In the genomic region with DNA sequence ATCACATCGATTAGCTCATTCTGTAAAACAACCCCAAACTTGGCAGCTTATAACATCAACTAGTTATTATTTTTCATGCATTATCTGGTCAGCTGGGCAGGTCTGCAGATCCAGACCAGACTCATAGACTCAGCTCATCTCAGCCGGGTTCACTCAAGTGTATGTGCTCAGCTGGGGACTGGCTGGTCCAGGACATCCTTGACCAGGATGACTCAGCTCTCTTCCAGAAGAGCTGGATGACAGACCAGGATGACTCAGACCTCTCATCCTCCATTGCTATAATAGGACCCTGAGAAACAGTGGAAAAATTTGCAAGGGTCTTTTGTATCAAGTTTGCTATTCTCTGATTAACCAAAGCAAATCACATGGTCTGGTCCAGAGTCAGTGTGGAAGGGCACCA, we compare ENCODE assay signal across 10 cellular contexts.
DNase-seq lines count a peak whose midpoint lies in the region; ATAC-seq and TF ChIP-seq lines count a peak whose summit lies in the region.
"Had no signal": no experiment of that assay in that cellular context is flagged by ENCODE, and none has a peak within 500 bp of the region (broad histone marks: within the 10 kb centered on the region; RNA-seq: fewer than 3 reads in every experiment).

No MANE protein-coding gene starts in this region.

- H3K9me3 ChIP-seq in AG04450 (ENCODE audit: control insufficient read depth, insufficient read depth, low read length), result no peaks in the 10 kb centered on the region

- H3K27me3 Mint-ChIP-seq in activated T-helper 17 cell treated with anti-CD3 and anti-CD28 coated beads, Interleukin-2, amount 50 U/mL, for 72 hours, result no peaks in the 10 kb centered on the region
- no peaks in the 10 kb centered on the region for H3K27me3 Mint-ChIP-seq in activated CD4-positive, alpha-beta T cell treated with anti-CD3 and anti-CD28 coated beads, Interleukin-2, amount 10 ng/mL, durations not matched to agents 7 days and 5 days
- H3K27me3 Mint-ChIP-seq: natural killer cell treated with Interleukin-12 subunit alpha and Interleukin-12 subunit beta and Interleukin-15 and Interleukin-18, amount 100 ng/mL, for 72 hours had no signal

- H3K27ac Mint-ChIP-seq in activated T-helper 17 cell treated with anti-CD3 and anti-CD28 coated beads, Interleukin-2, amount 50 U/mL, for 72 hours, result no peak overlapping the region
- no peak overlapping the region for H3K27ac Mint-ChIP-seq in activated CD4-positive, alpha-beta T cell treated with anti-CD3 and anti-CD28 coated beads, Interleukin-2, amount 10 ng/mL, durations not matched to agents 7 days and 5 days
- H3K27ac Mint-ChIP-seq: natural killer cell treated with Interleukin-12 subunit alpha and Interleukin-12 subunit beta and Interleukin-15 and Interleukin-18, amount 100 ng/mL, for 72 hours had no signal

- POLR2A ChIA-PET in AG04450 (lab: Yijun Ruan, JAX), result no interaction called here
- POLR2A ChIA-PET in activated CD4-positive, alpha-beta T cell treated with anti-CD3 and anti-CD28 coated beads, Interleukin-2, amount 10 ng/mL, durations not matched to agents 7 days and 5 days (lab: Charles Lee), result no interaction called here

- H3K4me1 Mint-ChIP-seq in activated T-helper 17 cell treated with anti-CD3 and anti-CD28 coated beads, Interleukin-2, amount 50 U/mL, for 72 hours, result no peaks in the 10 kb centered on the region
- H3K4me1 Mint-ChIP-seq in activated CD4-positive, alpha-beta T cell treated with anti-CD3 and anti-CD28 coated beads, Interleukin-2, amount 10 ng/mL, durations not matched to agents 7 days and 5 days, result no peaks in the 10 kb centered on the region

- CTCF ChIA-PET in AG04450 (lab: Charles Lee), result interaction anchor here (0.5 to 2.7 kb wide), 5 partner anchors 14 to 853 kb away, joined by 3 to 22 read pairs (median 9); no protein-coding TSS in a partner anchor
- CTCF ChIA-PET in activated CD4-positive, alpha-beta T cell treated with anti-CD3 and anti-CD28 coated beads, Interleukin-2, amount 10 ng/mL, durations not matched to agents 7 days and 5 days (lab: Charles Lee), result no interaction called here

- no peaks in the 10 kb centered on the region for H3K27me3 ChIP-seq in AG04450 (ENCODE audit: control insufficient read depth, insufficient read depth, low read length)

- H3K27ac ChIP-seq in AG04450 (ENCODE audit: low read depth, low read length), result no peak overlapping the region
- H3K27ac ChIP-seq: HL-60 had no signal

- H3K36me3 Mint-ChIP-seq in activated T-helper 17 cell treated with anti-CD3 and anti-CD28 coated beads, Interleukin-2, amount 50 U/mL, for 72 hours (ENCODE audit: low read depth), result no peaks in the 10 kb centered on the region
- H3K36me3 Mint-ChIP-seq in activated CD4-positive, alpha-beta T cell treated with anti-CD3 and anti-CD28 coated beads, Interleukin-2, amount 10 ng/mL, durations not matched to agents 7 days and 5 days (ENCODE audit: low read depth), result no peaks in the 10 kb centered on the region
- H3K36me3 Mint-ChIP-seq: natural killer cell treated with Interleukin-12 subunit alpha and Interleukin-12 subunit beta and Interleukin-15 and Interleukin-18, amount 100 ng/mL, for 72 hours had no signal

- peak; percentile 16 for ATAC-seq in activated T-helper 17 cell treated with anti-CD3 and anti-CD28 coated beads, Interleukin-2, amount 50 U/mL, for 72 hours (replicated peaks)

- H3K4me3 Mint-ChIP-seq in activated T-helper 17 cell treated with anti-CD3 and anti-CD28 coated beads, Interleukin-2, amount 50 U/mL, for 72 hours, result no peak overlapping the region
- no peak overlapping the region for H3K4me3 Mint-ChIP-seq in activated CD4-positive, alpha-beta T cell treated with anti-CD3 and anti-CD28 coated beads, Interleukin-2, amount 10 ng/mL, durations not matched to agents 7 days and 5 days
- H3K4me3 Mint-ChIP-seq: natural killer cell treated with Interleukin-12 subunit alpha and Interleukin-12 subunit beta and Interleukin-15 and Interleukin-18, amount 100 ng/mL, for 72 hours had no signal

- no peak for TF ChIP-seq CTCF in AG04450 (IDR thresholded peaks at IDR 0.05; ENCODE audit: low read depth, low read length)

- DNase-seq in AG04450 (ENCODE audit: low read depth, low spot score), result peak; percentile 57
- peak; percentile 96 for DNase-seq in HT1080 (ENCODE audit: low read depth)
- DNase-seq in iPS-NIHi7 (ENCODE audit: extremely low spot score), result peak; percentile 47
- no peak for DNase-seq in activated CD4-positive, alpha-beta T cell treated with anti-CD3 and anti-CD28 coated beads, Interleukin-2, amount 10 ng/mL, durations not matched to agents 7 days and 5 days
- DNase-seq in CD1c-positive myeloid dendritic cell (ENCODE audit: extremely low spot score), result no peak
- DNase-seq in ureter (ENCODE audit: low spot score), result no peak
- DNase-seq in activated CD4-positive, alpha-beta T cell treated with anti-CD3 and anti-CD28 coated beads for 4 hours, result no peak

- no peak overlapping the region for H3K4me3 ChIP-seq in AG04450 (ENCODE audit: low read depth, low read length)

- no peaks in the 10 kb centered on the region for H3K9me3 Mint-ChIP-seq in activated T-helper 17 cell treated with anti-CD3 and anti-CD28 coated beads, Interleukin-2, amount 50 U/mL, for 72 hours
- H3K9me3 Mint-ChIP-seq in activated CD4-positive, alpha-beta T cell treated with anti-CD3 and anti-CD28 coated beads, Interleukin-2, amount 10 ng/mL, durations not matched to agents 7 days and 5 days, result no peaks in the 10 kb centered on the region
- H3K9me3 Mint-ChIP-seq: natural killer cell treated with Interleukin-12 subunit alpha and Interleukin-12 subunit beta and Interleukin-15 and Interleukin-18, amount 100 ng/mL, for 72 hours had no signal

Comparison
In these comparisons a context has a peak if more than half of its experiments do, and no peak if none do; other contexts are left out.
1. DNase-seq: peak in AG04450 (single experiment), HT1080 (single experiment) and iPS-NIHi7 (single experiment); none in activated CD4-positive, alpha-beta T cell treated with anti-CD3 and anti-CD28 coated beads, Interleukin-2, amount 10 ng/mL, durations not matched to agents 7 days and 5 days (single experiment), CD1c-positive myeloid dendritic cell (single experiment), ureter (single experiment) and activated CD4-positive, alpha-beta T cell treated with anti-CD3 and anti-CD28 coated beads for 4 hours (0 of 2).